1 cellular context compared by ENCODE assay signal in the genomic region with DNA sequence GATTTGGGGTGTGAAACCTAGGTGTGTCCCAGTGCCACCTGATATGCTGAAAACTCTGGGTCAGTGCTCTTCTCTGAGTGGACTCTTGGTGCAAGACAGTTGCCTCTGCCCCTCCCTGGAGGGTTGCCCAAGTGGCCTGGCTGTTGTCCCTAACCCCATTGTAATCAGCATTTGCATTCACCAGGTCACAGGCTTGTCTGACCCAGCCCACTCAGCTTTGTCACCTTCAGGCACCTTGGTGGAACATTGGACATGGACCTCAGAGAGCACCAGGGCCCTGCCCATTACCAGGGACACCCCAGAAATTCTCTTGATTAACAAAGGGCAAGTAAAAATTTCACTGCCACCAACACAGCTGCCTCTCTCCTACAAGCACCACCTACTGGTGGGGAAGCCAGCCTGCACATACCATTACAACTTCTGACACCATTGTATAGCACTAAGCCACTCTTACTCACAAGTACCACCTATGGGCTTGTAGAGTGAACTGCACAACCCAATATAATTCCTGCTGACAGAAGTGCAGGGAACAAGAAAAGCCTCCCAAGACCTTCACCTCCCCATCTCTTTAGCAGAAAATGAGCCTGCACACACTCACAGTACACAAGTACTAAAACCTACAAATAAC.
TF ChIP-seq lines count a peak whose summit lies in the region.

No MANE protein-coding gene starts in this region.

TF ChIP-seq in SK-N-SH treated with all-trans-retinoic acid at 6 μM for 48 hours, 23 proteins besides CTCF, POLR2A, EP300 and RAD21 (continued from another document):
- TF ChIP-seq POU6F1 (CRISPR knock-in tag; IDR thresholded peaks at IDR 0.05; ENCODE audit: borderline replicate concordance, low read depth): no peak
- TF ChIP-seq ISL1 (CRISPR knock-in tag; IDR thresholded peaks at IDR 0.05): no peak
- no peak for TF ChIP-seq CSRNP3 (CRISPR knock-in tag; IDR thresholded peaks at IDR 0.05)
- no peak for TF ChIP-seq ZNF565 (CRISPR knock-in tag; conservative IDR thresholded peaks at IDR 0.05; ENCODE audit: low read depth)
- TF ChIP-seq GLIS3 (CRISPR knock-in tag; IDR thresholded peaks at IDR 0.05): no peak
- no peak for TF ChIP-seq ESRRG (CRISPR knock-in tag; IDR thresholded peaks at IDR 0.05)
- TF ChIP-seq PATZ1 (CRISPR knock-in tag; IDR thresholded peaks at IDR 0.05; ENCODE audit: borderline replicate concordance): no peak
- no peak for TF ChIP-seq ARNTL (CRISPR knock-in tag; IDR thresholded peaks at IDR 0.05; ENCODE audit: borderline replicate concordance, low read depth)
- TF ChIP-seq BACH2 (CRISPR knock-in tag; IDR thresholded peaks at IDR 0.05; ENCODE audit: borderline replicate concordance): no peak
